1 cellular context compared by ENCODE assay signal in genomic region chr14:102516531-102517411, GRCh38.
A peak's percentile ranks its signal among the peaks of the same experiment; 100 is the strongest.
TF ChIP-seq lines count a peak whose summit lies in the region.

No MANE protein-coding gene starts in this region.

TF ChIP-seq in GM12878, 131 proteins besides CTCF, POLR2A, EP300 and RAD21 (continued from another document):
- TF ChIP-seq, protein P1, sequence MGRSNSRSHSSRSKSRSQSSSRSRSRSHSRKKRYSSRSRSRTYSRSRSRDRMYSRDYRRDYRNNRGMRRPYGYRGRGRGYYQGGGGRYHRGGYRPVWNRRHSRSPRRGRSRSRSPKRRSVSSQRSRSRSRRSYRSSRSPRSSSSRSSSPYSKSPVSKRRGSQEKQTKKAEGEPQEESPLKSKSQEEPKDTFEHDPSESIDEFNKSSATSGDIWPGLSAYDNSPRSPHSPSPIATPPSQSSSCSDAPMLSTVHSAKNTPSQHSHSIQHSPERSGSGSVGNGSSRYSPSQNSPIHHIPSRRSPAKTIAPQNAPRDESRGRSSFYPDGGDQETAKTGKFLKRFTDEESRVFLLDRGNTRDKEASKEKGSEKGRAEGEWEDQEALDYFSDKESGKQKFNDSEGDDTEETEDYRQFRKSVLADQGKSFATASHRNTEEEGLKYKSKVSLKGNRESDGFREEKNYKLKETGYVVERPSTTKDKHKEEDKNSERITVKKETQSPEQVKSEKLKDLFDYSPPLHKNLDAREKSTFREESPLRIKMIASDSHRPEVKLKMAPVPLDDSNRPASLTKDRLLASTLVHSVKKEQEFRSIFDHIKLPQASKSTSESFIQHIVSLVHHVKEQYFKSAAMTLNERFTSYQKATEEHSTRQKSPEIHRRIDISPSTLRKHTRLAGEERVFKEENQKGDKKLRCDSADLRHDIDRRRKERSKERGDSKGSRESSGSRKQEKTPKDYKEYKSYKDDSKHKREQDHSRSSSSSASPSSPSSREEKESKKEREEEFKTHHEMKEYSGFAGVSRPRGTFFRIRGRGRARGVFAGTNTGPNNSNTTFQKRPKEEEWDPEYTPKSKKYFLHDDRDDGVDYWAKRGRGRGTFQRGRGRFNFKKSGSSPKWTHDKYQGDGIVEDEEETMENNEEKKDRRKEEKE (IDR thresholded peaks at IDR 0.05) = no peak
- no peak for TF ChIP-seq FOXK2 (IDR thresholded peaks at IDR 0.05)
- TF ChIP-seq STAT3 (IDR thresholded peaks at IDR 0.05; ENCODE audit: low read depth, low read length) = no peak
- TF ChIP-seq NKRF (conservative IDR thresholded peaks at IDR 0.05) = peak; percentile 41; the same call in 1 of the 2 replicates
- TF ChIP-seq MEF2B (IDR thresholded peaks at IDR 0.05; ENCODE audit: partially characterized antibody, poor library complexity, severe bottlenecking) = no peak
- 0 out of 4 replicates have a peak, but pooled peaks have one; percentile 12 to 23 for TF ChIP-seq BHLHE40 (IDR thresholded peaks at IDR 0.05; ENCODE audit: borderline replicate concordance in 1 of 2, low read depth in 2 of 2, low read length in 1 of 2)
- TF ChIP-seq IKZF1 (conservative IDR thresholded peaks at IDR 0.05) = peak; percentile 45; the same call in 1 of the 2 replicates
- TF ChIP-seq E2F4 (IDR thresholded peaks at IDR 0.05; ENCODE audit: low read depth, low read length) = no peak
- no peak for TF ChIP-seq IRF4 (IDR thresholded peaks at IDR 0.05; ENCODE audit: low read depth, low read length)
- no peak for TF ChIP-seq SIN3A (IDR thresholded peaks at IDR 0.05; ENCODE audit: low read depth, low read length)
- no peak for TF ChIP-seq NFIC (IDR thresholded peaks at IDR 0.05; ENCODE audit: low read depth, low read length)
- no peak for TF ChIP-seq NR2C1 (IDR thresholded peaks at IDR 0.05)
- no peak for TF ChIP-seq TAF1 (IDR thresholded peaks at IDR 0.05; ENCODE audit: borderline replicate concordance, low read depth, low read length)
- no peak; the same call in none of the 2 replicates for TF ChIP-seq LARP7 (IDR thresholded peaks at IDR 0.05)
- no peak for TF ChIP-seq ZNF384 (IDR thresholded peaks at IDR 0.05; ENCODE audit: borderline replicate concordance, low read depth, low read length)
- peak; percentile 59 for TF ChIP-seq NR2F1 (conservative IDR thresholded peaks at IDR 0.05)
- no peak for TF ChIP-seq IKZF2 (IDR thresholded peaks at IDR 0.05)
- no peak for TF ChIP-seq JUND (IDR thresholded peaks at IDR 0.05; ENCODE audit: low read depth, low read length)
- no peak; the same call in 1 of the 2 replicates for TF ChIP-seq DPF2 (IDR thresholded peaks at IDR 0.05)
- no peak for TF ChIP-seq ZZZ3 (IDR thresholded peaks at IDR 0.05; ENCODE audit: control insufficient read depth, insufficient read length, low read depth)
- TF ChIP-seq YY1 (IDR thresholded peaks at IDR 0.05; ENCODE audit: low read depth, low read length) = peak; percentile 73; the same call in 1 of the 2 replicates
- peak; percentile 56; the same call in 1 of the 2 replicates for TF ChIP-seq BACH1 (IDR thresholded peaks at IDR 0.05; ENCODE audit: borderline replicate concordance)
- TF ChIP-seq ZBTB33 (IDR thresholded peaks at IDR 0.05) = no peak
- TF ChIP-seq MTA2 (IDR thresholded peaks at IDR 0.05; ENCODE audit: low read depth) = no peak
- TF ChIP-seq HCFC1 (IDR thresholded peaks at IDR 0.05; ENCODE audit: low read length) = no peak
- TF ChIP-seq IRF5 (IDR thresholded peaks at IDR 0.05; ENCODE audit: borderline replicate concordance) = no peak
- TF ChIP-seq SP1 (IDR thresholded peaks at IDR 0.05; ENCODE audit: low read depth, low read length) = peak; percentile 16
- TF ChIP-seq SMC3 (IDR thresholded peaks at IDR 0.05; ENCODE audit: borderline replicate concordance, low read length) = peak; percentile 73
- TF ChIP-seq, protein P2, sequence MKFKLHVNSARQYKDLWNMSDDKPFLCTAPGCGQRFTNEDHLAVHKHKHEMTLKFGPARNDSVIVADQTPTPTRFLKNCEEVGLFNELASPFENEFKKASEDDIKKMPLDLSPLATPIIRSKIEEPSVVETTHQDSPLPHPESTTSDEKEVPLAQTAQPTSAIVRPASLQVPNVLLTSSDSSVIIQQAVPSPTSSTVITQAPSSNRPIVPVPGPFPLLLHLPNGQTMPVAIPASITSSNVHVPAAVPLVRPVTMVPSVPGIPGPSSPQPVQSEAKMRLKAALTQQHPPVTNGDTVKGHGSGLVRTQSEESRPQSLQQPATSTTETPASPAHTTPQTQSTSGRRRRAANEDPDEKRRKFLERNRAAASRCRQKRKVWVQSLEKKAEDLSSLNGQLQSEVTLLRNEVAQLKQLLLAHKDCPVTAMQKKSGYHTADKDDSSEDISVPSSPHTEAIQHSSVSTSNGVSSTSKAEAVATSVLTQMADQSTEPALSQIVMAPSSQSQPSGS (IDR thresholded peaks at IDR 0.05; ENCODE audit: low read length) = no peak
- no peak for TF ChIP-seq HDGF (IDR thresholded peaks at IDR 0.05)
- TF ChIP-seq ZNF24 (IDR thresholded peaks at IDR 0.05) = no peak
- TF ChIP-seq, protein P3, sequence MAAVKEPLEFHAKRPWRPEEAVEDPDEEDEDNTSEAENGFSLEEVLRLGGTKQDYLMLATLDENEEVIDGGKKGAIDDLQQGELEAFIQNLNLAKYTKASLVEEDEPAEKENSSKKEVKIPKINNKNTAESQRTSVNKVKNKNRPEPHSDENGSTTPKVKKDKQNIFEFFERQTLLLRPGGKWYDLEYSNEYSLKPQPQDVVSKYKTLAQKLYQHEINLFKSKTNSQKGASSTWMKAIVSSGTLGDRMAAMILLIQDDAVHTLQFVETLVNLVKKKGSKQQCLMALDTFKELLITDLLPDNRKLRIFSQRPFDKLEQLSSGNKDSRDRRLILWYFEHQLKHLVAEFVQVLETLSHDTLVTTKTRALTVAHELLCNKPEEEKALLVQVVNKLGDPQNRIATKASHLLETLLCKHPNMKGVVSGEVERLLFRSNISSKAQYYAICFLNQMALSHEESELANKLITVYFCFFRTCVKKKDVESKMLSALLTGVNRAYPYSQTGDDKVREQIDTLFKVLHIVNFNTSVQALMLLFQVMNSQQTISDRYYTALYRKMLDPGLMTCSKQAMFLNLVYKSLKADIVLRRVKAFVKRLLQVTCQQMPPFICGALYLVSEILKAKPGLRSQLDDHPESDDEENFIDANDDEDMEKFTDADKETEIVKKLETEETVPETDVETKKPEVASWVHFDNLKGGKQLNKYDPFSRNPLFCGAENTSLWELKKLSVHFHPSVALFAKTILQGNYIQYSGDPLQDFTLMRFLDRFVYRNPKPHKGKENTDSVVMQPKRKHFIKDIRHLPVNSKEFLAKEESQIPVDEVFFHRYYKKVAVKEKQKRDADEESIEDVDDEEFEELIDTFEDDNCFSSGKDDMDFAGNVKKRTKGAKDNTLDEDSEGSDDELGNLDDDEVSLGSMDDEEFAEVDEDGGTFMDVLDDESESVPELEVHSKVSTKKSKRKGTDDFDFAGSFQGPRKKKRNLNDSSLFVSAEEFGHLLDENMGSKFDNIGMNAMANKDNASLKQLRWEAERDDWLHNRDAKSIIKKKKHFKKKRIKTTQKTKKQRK (IDR thresholded peaks at IDR 0.05; ENCODE audit: low read depth, low read length) = no peak
- peak; percentile 88 for TF ChIP-seq GATAD2B (conservative IDR thresholded peaks at IDR 0.05; ENCODE audit: low read depth)
- peak; percentile 60; the same call in 1 of the 2 replicates for TF ChIP-seq CREM (IDR thresholded peaks at IDR 0.05; ENCODE audit: low read depth)
- no peak for TF ChIP-seq TCF3 (IDR thresholded peaks at IDR 0.05; ENCODE audit: borderline replicate concordance, insufficient read depth, low read depth, low read length)
- 0 out of 3 replicates have a peak, but pooled peaks of 1 of the 2 experiments have one; percentile 25 for TF ChIP-seq EGR1 (IDR thresholded peaks at IDR 0.05; ENCODE audit: borderline replicate concordance in 1 of 2, low read depth in 2 of 2, low read length in 2 of 2)
